ENCODE assay signal across 14 cellular contexts in the genomic region with DNA sequence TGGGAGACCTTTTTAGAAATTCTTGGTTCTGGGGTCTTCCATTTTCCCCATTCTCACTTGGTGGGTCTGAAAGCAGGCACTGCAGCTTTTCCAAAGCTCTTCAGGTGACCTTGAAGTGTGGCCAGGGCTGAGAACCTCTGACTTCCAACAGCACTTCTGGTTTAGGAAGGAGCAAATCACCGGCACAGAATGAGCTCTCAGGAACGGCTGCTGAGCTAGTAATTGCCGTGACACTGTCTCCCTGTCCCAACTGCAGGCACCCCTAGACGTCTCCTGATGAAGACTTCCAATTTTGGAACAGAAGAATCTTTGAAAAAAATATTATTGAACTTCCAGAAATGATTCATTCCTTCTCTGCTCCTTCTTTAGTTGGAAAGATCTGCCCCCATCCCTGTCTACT.
DNase-seq lines count a peak whose midpoint lies in the region; ATAC-seq and TF ChIP-seq lines count a peak whose summit lies in the region.
"Had no signal": no experiment of that assay in that cellular context is flagged by ENCODE, and none has a peak within 500 bp of the region (broad histone marks: within the 10 kb centered on the region; RNA-seq: fewer than 3 reads in every experiment).

No MANE protein-coding gene starts in this region.

- no peaks in the 10 kb centered on the region for H3K27me3 ChIP-seq in DOHH2 (ENCODE audit: control insufficient read depth, low read length)
- no peaks in the 10 kb centered on the region for H3K27me3 ChIP-seq in duodenal mucosa (ENCODE audit: control insufficient read depth in 1 of 2, insufficient read depth in 2 of 2, low read length in 2 of 2)
- H3K27me3 ChIP-seq: stomach had no signal

- no peak overlapping the region for H3K9ac ChIP-seq in duodenal mucosa (ENCODE audit: low read depth in 1 of 2, low read length in 2 of 2)

- H3K36me3 ChIP-seq in DOHH2 (ENCODE audit: control insufficient read depth, low read length): peaks cover 81% of the 10 kb centered on the region
- no peaks in the 10 kb centered on the region for H3K36me3 ChIP-seq in duodenal mucosa (ENCODE audit: control insufficient read depth in 1 of 2, insufficient read depth in 2 of 2, low read length in 2 of 2)
- H3K36me3 ChIP-seq: HAP-1, stomach had no signal

- DNase-seq in NCI-H146 treated with DMSO at 0.1 percent for 48 hours (lab: John Stamatoyannopoulos, UW; ENCODE audit: unreplicated experiment): no peak
- no peak for DNase-seq in stimulated activated CD4-positive, alpha-beta T cell treated with anti-CD3 and anti-CD28 coated beads, Interleukin-4, amount 100 ng/mL, for 1 hour
- DNase-seq: midbrain, NCI-H1417 treated with DMSO at 0.1 percent for 48 hours, stomach, T-cell had no signal

- H3K4me1 ChIP-seq in DOHH2 (ENCODE audit: control insufficient read depth, low read length) (peaks cover 67% of the 10 kb centered on the region), duodenal mucosa (ENCODE audit: control insufficient read depth in 1 of 2, insufficient read depth in 2 of 2, low read length in 2 of 2) (peaks cover 4 to 7% of the 10 kb centered on the region in 2 donors)
- H3K4me1 ChIP-seq: HAP-1, stomach had no signal

- H3K9me2 ChIP-seq in DOHH2 (replicated peaks; ENCODE audit: control insufficient read depth, low read length): no peaks in the 10 kb centered on the region

- TF ChIP-seq CTCF in DOHH2 (IDR thresholded peaks at IDR 0.05; ENCODE audit: low read depth, low read length, poor library complexity, severe bottlenecking): no peak

- H4K20me1 ChIP-seq in DOHH2 (ENCODE audit: control insufficient read depth, insufficient read depth, low read depth, low read length): no peaks in the 10 kb centered on the region

- peaks cover 7% of the 10 kb centered on the region for H3F3A ChIP-seq in DOHH2 (ENCODE audit: control insufficient read depth, insufficient read depth)

- H3K79me2 ChIP-seq in DOHH2 (ENCODE audit: control insufficient read depth, low read length): peaks cover 100% of the 10 kb centered on the region

- H3K9me3 ChIP-seq in DOHH2 (ENCODE audit: control insufficient read depth, insufficient read depth, low read length): no peaks in the 10 kb centered on the region
- H3K9me3 ChIP-seq in duodenal mucosa (ENCODE audit: control insufficient read depth in 1 of 2, low read length in 2 of 2): no peaks in the 10 kb centered on the region
- H3K9me3 ChIP-seq: HAP-1, stomach had no signal

- peak; percentile 12 for ATAC-seq in GM21390 (IDR thresholded peaks at IDR 0.05; ENCODE audit: unreplicated experiment)
- ATAC-seq in HG03342 (IDR thresholded peaks at IDR 0.05; ENCODE audit: unreplicated experiment): peak; percentile 16
- ATAC-seq in GM21786 (IDR thresholded peaks at IDR 0.05; ENCODE audit: unreplicated experiment): no peak
- no peak for ATAC-seq in HG02884 (IDR thresholded peaks at IDR 0.05; ENCODE audit: unreplicated experiment)
- ATAC-seq: T-cell had no signal

- H3K27ac ChIP-seq in DOHH2 (ENCODE audit: low read depth, low read length) (peak overlapping the region; percentile 40), duodenal mucosa (ENCODE audit: low read depth, low read length) (no peak overlapping the region)
- H3K27ac ChIP-seq: C4-2B had no signal

- peak overlapping the region; percentile 56 for H3K4me2 ChIP-seq in DOHH2 (ENCODE audit: low read length)

- peak overlapping the region; percentile 43; the same call in 1 of the 2 replicates for H3K4me3 ChIP-seq in DOHH2 (ENCODE audit: low read length)
- peak overlapping the region; percentile 3 to 39 for H3K4me3 ChIP-seq in duodenal mucosa (ENCODE audit: low read depth in 1 of 2, low read length in 2 of 2)
- H3K4me3 ChIP-seq: HAP-1, stomach had no signal

Comparison
In these comparisons a context has a peak if more than half of its experiments do, and no peak if none do; other contexts are left out.
1. ATAC-seq: peak in GM21390 (single experiment) and HG03342 (single experiment); none in GM21786 (single experiment) and HG02884 (single experiment).